In genomic region chr12:8032242-8033152, GRCh38 we compare ENCODE assay signal across 8 cellular contexts. TPM values are rescaled to one million over a fixed set of nuclear protein-coding genes. Genes with fewer than 3 reads are reported as not detected.
DNase-seq lines count a peak whose midpoint lies in the region; ATAC-seq and TF ChIP-seq lines count a peak whose summit lies in the region.

Gene FOXJ2 (plus strand): TSS chr12:8032716. CDS start chr12:8039833, 7,117 bp downstream.

- no peak within 1 kb of the TSS for H3K27ac ChIP-seq in SU-DHL-6 (ENCODE audit: low read depth, low read length)
- H3K27ac ChIP-seq in parathyroid adenoma, result peak within 1 kb of the TSS; percentile 93
- peak within 1 kb of the TSS; percentile 87 to 99 (median 96) for H3K27ac ChIP-seq in tibial nerve

- H3K9ac ChIP-seq in SU-DHL-6 (ENCODE audit: low read length), result peak within 1 kb of the TSS; percentile 94
- H3K9ac ChIP-seq in parathyroid adenoma, result peak within 1 kb of the TSS; percentile 89

- H4K20me1 ChIP-seq in SU-DHL-6 (ENCODE audit: low read depth, low read length), result no peaks in the 10 kb centered on the region

- no peaks in the 10 kb centered on the region for H3K36me3 ChIP-seq in SU-DHL-6 (ENCODE audit: low read length)
- H3K36me3 ChIP-seq in parathyroid adenoma (ENCODE audit: control insufficient read depth, insufficient read depth, low read length), result no peaks in the 10 kb centered on the region
- no peaks in the 10 kb centered on the region for H3K36me3 ChIP-seq in tibial nerve

- H3K27ac Mint-ChIP-seq in activated naive CD8-positive, alpha-beta T cell treated with anti-CD3 and anti-CD28 coated beads for 36 hours, result peak within 1 kb of the TSS; percentile 88

- no peak for TF ChIP-seq RAD21 in Ishikawa (IDR thresholded peaks at IDR 0.05; ENCODE audit: low read depth)

- peaks cover 48% of the 10 kb centered on the region for H3K4me1 Mint-ChIP-seq in activated naive CD8-positive, alpha-beta T cell treated with anti-CD3 and anti-CD28 coated beads for 36 hours

- TF ChIP-seq POLR2A in tibial nerve (IDR thresholded peaks at IDR 0.05), result peak; percentile 25 to 87

- H2AFZ ChIP-seq in SU-DHL-6 (ENCODE audit: low read depth, low read length, severe bottlenecking) (peak within 1 kb of the TSS; percentile 98), parathyroid adenoma (peak within 1 kb of the TSS; percentile 94)

- peak; percentile 65 for ATAC-seq in GM21529 (IDR thresholded peaks at IDR 0.05; ENCODE audit: unreplicated experiment)
- peak; percentile 93 for ATAC-seq in Right ventricle myocardium superior (ENCODE audit: poor library complexity)

- no peak for TF ChIP-seq CTCF in SU-DHL-6 (IDR thresholded peaks at IDR 0.05; ENCODE audit: insufficient read depth, low read length, poor library complexity, severe bottlenecking)
- TF ChIP-seq CTCF in parathyroid adenoma (IDR thresholded peaks at IDR 0.05), result no peak
- peak in 2 of 5 experiments; percentile 29 to 47 for TF ChIP-seq CTCF in tibial nerve (IDR thresholded peaks at IDR 0.05)

- DNase-seq in DMS53 treated with DMSO at 0.1 percent for 48 hours (lab: John Stamatoyannopoulos, UW; ENCODE audit: unreplicated experiment) (peak; percentile 58), Right ventricle myocardium superior (peak; percentile 88), tibial nerve (ENCODE audit: low spot score in 2 of 2) (peak; percentile 50 to 64)
- peak; percentile 78 for DNase-seq in activated naive CD8-positive, alpha-beta T cell treated with anti-CD3 and anti-CD28 coated beads for 36 hours

- no peaks in the 10 kb centered on the region for H3K27me3 Mint-ChIP-seq in activated naive CD8-positive, alpha-beta T cell treated with anti-CD3 and anti-CD28 coated beads for 36 hours

- H3K9me3 ChIP-seq in SU-DHL-6 (ENCODE audit: insufficient read depth, low read length), result no peaks in the 10 kb centered on the region
- H3K9me3 ChIP-seq in parathyroid adenoma (ENCODE audit: control insufficient read depth, low read length), result no peaks in the 10 kb centered on the region
- no peaks in the 10 kb centered on the region for H3K9me3 ChIP-seq in tibial nerve

- no peaks in the 10 kb centered on the region for H3K27me3 ChIP-seq in SU-DHL-6 (ENCODE audit: low read length)
- H3K27me3 ChIP-seq in parathyroid adenoma (ENCODE audit: control insufficient read depth, insufficient read depth, low read length), result no peaks in the 10 kb centered on the region
- H3K27me3 ChIP-seq in tibial nerve, result no peaks in the 10 kb centered on the region

- peak within 1 kb of the TSS; percentile 94 for H3K4me2 ChIP-seq in SU-DHL-6 (ENCODE audit: low read depth, low read length, poor library complexity, severe bottlenecking)
- H3K4me2 ChIP-seq in parathyroid adenoma (ENCODE audit: low read length), result peak within 1 kb of the TSS; percentile 95

- intact Hi-C loops in Right ventricle myocardium superior (cut with DNase I), result loop anchor here (10.0 kb wide), 1 partner anchor 98 kb away; the partner anchor contains the start of gene SLC2A3

- H3K36me3 Mint-ChIP-seq in activated naive CD8-positive, alpha-beta T cell treated with anti-CD3 and anti-CD28 coated beads for 36 hours, result peaks cover 11% of the 10 kb centered on the region

- H3K9me3 Mint-ChIP-seq in activated naive CD8-positive, alpha-beta T cell treated with anti-CD3 and anti-CD28 coated beads for 36 hours, result no peaks in the 10 kb centered on the region

- no peaks in the 10 kb centered on the region for H3K9me2 ChIP-seq in SU-DHL-6 (replicated peaks; ENCODE audit: insufficient read depth, low read length)

- H3F3A ChIP-seq in SU-DHL-6 (ENCODE audit: insufficient read depth), result peaks cover 12% of the 10 kb centered on the region; the same call in 1 of the 2 replicates

- TF ChIP-seq EP300 in Ishikawa (IDR thresholded peaks at IDR 0.05; ENCODE audit: borderline replicate concordance) (no peak), tibial nerve (IDR thresholded peaks at IDR 0.05) (peak in 1 of 2 donors; percentile 80)

- WGBS in tibial nerve, 2 donors, result 0% methylated on average over 28 to 58 of the region's 93 CpGs

- H3K4me3 ChIP-seq in SU-DHL-6 (ENCODE audit: insufficient read depth, low read length, poor library complexity, severe bottlenecking) (peak within 1 kb of the TSS; percentile 98), parathyroid adenoma (ENCODE audit: low read depth, low read length) (peak within 1 kb of the TSS; percentile 96), tibial nerve (peak within 1 kb of the TSS; percentile 85 to 99 (median 94))

- H3K4me1 ChIP-seq in parathyroid adenoma, result peaks cover 34% of the 10 kb centered on the region
- peaks cover 0 to 54% (median 31%) of the 10 kb centered on the region in 4 donors for H3K4me1 ChIP-seq in tibial nerve

- H3K4me3 Mint-ChIP-seq in activated naive CD8-positive, alpha-beta T cell treated with anti-CD3 and anti-CD28 coated beads for 36 hours, result peak within 1 kb of the TSS; percentile 88

- H3K79me2 ChIP-seq in SU-DHL-6 (ENCODE audit: insufficient read depth, low read length) (no peaks in the 10 kb centered on the region), parathyroid adenoma (peaks cover 17% of the 10 kb centered on the region)

TF ChIP-seq in Ishikawa, 13 proteins besides CTCF, POLR2A, EP300 and RAD21:
- TF ChIP-seq TCF12 (IDR thresholded peaks at IDR 0.05; ENCODE audit: low read depth) (0 out of 2 replicates have a peak, but pooled peaks have one; percentile 37), TAF1 (IDR thresholded peaks at IDR 0.05; ENCODE audit: low read depth) (peak; percentile 65; the same call in 1 of the 2 replicates), TEAD4 (IDR thresholded peaks at IDR 0.05) (peak; percentile 5; the same call in 1 of the 2 replicates), CREB1 (IDR thresholded peaks at IDR 0.05; ENCODE audit: low read depth) (no peak), ZBTB7A (IDR thresholded peaks at IDR 0.05; ENCODE audit: low read depth) (peak; percentile 82), MAX (IDR thresholded peaks at IDR 0.05) (peak; percentile 57), FOXM1 (IDR thresholded peaks at IDR 0.05; ENCODE audit: borderline replicate concordance, low read depth) (no peak)

RNA-seq across cellular contexts. Expression of gene FOXJ2, which starts in this region (rescaled TPM):
- 10 to 100 TPM; 15.5 to 15.9 TPM for total RNA-seq in activated naive CD8-positive, alpha-beta T cell treated with anti-CD3 and anti-CD28 coated beads for 36 hours
- total RNA-seq in Right ventricle myocardium superior (22.4 TPM), tibial nerve (10 to 100 TPM; 19.4 to 24.7 (median 20.1) TPM)
